ENCODE assay signal across 1 cellular context in the genomic region with DNA sequence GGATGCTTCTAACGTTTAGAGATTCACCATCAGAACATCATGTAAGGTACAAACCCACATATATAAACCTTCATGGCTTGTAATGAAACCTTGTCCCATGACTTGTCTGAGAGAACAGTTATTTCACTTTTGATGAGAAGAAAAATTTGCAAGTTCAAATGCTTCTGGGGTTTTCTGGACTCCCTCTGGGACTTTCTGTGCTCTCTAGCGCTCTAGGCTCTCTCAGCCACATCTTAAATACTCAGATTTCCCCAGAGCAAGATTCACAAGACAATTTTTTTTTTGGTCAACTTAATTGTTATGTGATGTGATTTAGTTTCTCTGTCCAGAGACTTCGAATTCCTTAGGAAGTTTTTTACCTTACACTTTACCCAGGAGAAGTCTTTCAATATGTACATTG.
TF ChIP-seq lines count a peak whose summit lies in the region.

No MANE protein-coding gene starts in this region.

TF ChIP-seq in WTC11, 78 proteins besides CTCF, POLR2A, EP300 and RAD21 (continued from another document):
- no peak for TF ChIP-seq IRF1 (CRISPR knock-in tag; IDR thresholded peaks at IDR 0.05)
- TF ChIP-seq, protein P1, sequence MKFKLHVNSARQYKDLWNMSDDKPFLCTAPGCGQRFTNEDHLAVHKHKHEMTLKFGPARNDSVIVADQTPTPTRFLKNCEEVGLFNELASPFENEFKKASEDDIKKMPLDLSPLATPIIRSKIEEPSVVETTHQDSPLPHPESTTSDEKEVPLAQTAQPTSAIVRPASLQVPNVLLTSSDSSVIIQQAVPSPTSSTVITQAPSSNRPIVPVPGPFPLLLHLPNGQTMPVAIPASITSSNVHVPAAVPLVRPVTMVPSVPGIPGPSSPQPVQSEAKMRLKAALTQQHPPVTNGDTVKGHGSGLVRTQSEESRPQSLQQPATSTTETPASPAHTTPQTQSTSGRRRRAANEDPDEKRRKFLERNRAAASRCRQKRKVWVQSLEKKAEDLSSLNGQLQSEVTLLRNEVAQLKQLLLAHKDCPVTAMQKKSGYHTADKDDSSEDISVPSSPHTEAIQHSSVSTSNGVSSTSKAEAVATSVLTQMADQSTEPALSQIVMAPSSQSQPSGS (CRISPR knock-in tag; IDR thresholded peaks at IDR 0.05; ENCODE audit: borderline replicate concordance, low read depth), result no peak
- no peak for TF ChIP-seq MLX (CRISPR knock-in tag; IDR thresholded peaks at IDR 0.05)
- no peak for TF ChIP-seq OVOL2 (CRISPR knock-in tag; IDR thresholded peaks at IDR 0.05; ENCODE audit: borderline replicate concordance)
- no peak for TF ChIP-seq ZNF396 (CRISPR knock-in tag; IDR thresholded peaks at IDR 0.05; ENCODE audit: borderline replicate concordance)
TF ChIP-seq in WTC11: peak in this region for 0.
